In the genomic region with DNA sequence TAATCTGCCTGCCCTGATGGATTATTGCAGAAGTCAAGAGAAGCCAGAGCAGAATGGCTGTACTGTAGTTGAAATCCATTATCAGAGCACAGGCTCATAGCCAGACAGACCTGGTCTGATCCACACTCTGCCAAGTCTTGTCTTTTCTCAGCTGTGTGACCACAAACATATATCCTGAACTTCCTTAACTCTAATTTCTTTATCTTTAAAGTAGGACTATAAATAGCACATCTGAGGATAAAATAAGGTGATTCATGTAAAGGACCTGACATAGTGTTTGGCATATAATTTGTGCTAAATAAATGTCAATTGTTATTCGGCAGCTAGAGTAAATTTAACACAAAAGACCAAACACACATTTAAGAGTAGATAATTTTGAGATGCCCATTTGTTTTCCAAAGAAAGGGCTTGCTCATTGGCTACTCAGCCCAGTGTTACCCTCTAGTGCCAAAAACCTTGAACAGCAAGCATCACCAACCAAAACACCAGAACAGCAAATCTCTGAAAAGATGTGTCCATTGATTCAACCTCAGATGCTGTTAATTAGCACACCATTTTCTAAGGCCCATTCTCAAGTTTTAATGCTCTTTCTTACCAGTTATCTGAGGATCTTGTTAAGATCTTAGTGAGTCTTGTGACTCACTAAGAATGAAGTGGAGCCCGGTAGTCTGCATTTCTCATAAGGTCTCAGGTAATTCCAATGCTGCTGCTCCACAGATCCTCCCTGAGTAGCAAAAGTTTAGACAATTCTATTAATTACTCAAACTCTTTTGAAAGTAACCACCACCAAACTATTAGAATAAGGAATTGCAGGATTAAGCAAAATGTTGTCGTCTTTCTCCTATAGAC, we compare ENCODE assay signal across 1 cellular context.
TF ChIP-seq lines count a peak whose summit lies in the region.

No MANE protein-coding gene starts in this region.

TF ChIP-seq in HCT116, 20 proteins besides CTCF, POLR2A, EP300 and RAD21 (continued from another document):
- TF ChIP-seq EZH2 (IDR thresholded peaks at IDR 0.05): no peak
- TF ChIP-seq, protein P1, sequence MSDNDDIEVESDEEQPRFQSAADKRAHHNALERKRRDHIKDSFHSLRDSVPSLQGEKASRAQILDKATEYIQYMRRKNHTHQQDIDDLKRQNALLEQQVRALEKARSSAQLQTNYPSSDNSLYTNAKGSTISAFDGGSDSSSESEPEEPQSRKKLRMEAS (IDR thresholded peaks at IDR 0.05): no peak
- no peak for TF ChIP-seq CBX3 (IDR thresholded peaks at IDR 0.05; ENCODE audit: low read depth)
- TF ChIP-seq, protein P2, sequence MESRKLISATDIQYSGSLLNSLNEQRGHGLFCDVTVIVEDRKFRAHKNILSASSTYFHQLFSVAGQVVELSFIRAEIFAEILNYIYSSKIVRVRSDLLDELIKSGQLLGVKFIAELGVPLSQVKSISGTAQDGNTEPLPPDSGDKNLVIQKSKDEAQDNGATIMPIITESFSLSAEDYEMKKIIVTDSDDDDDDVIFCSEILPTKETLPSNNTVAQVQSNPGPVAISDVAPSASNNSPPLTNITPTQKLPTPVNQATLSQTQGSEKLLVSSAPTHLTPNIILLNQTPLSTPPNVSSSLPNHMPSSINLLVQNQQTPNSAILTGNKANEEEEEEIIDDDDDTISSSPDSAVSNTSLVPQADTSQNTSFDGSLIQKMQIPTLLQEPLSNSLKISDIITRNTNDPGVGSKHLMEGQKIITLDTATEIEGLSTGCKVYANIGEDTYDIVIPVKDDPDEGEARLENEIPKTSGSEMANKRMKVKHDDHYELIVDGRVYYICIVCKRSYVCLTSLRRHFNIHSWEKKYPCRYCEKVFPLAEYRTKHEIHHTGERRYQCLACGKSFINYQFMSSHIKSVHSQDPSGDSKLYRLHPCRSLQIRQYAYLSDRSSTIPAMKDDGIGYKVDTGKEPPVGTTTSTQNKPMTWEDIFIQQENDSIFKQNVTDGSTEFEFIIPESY (IDR thresholded peaks at IDR 0.05; ENCODE audit: extremely low read depth, insufficient replicate concordance, low read length): no peak
- no peak for TF ChIP-seq CEBPB (IDR thresholded peaks at IDR 0.05; ENCODE audit: low read depth)
- TF ChIP-seq ZNF274 (IDR thresholded peaks at IDR 0.05; ENCODE audit: low read depth, low read length): no peak
- TF ChIP-seq REST (IDR thresholded peaks at IDR 0.05; ENCODE audit: low read depth): no peak
